In the genomic region with DNA sequence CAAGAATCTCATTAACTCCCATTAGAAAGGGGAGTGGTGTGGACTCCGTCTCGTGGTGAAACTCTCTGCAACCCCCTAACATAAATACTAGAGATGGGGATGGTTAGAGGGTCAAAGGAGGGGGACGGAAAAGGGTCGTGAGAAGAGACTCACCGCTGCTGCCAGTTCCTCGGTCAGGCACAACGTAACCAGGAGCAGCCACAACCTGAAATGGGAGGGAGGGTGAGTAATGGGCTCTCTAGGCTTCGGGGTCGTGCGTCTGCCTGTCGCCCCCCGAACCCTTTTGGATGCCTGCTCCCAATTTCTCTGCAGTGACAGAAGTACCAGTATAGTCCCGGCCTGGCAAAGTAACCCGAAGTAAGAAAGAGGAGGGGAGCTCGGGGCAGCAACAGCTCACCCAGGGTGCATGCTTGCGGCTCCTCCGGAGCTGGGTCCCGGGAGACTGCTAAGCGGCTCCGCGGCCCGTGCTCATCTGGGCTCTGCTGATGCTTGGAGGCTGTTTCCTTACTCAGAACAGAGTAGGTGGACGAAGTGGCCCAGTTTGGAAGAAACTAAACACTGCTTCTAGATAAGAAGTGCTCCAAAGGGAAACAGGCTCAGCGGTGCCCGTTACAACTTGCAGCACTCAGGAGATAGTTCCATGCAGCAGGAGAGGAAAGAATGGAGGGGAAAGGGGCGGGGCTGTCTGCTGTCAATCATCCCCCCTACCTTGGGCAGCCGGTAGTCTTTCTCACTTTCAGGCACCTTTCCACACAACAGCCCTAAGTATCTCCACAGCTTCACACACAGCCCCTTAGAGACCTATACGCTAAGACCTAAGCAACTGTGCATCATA, we compare ENCODE assay signal across 9 cellular contexts. TPM values are rescaled to one million over a fixed set of nuclear protein-coding genes. Genes with fewer than 3 reads are reported as not detected.
DNase-seq lines count a peak whose midpoint lies in the region; ATAC-seq, FAIRE-seq and TF ChIP-seq lines count a peak whose summit lies in the region.
"Had no signal": no experiment of that assay in that cellular context is flagged by ENCODE, and none has a peak within 500 bp of the region (broad histone marks: within the 10 kb centered on the region; RNA-seq: fewer than 3 reads in every experiment).

A gene (minus strand): TSS at position 634 of the 835 bp plus-strand sequence. CDS start 226 bp downstream, at position 408.

- no peak within 1 kb of the TSS for H3K27ac ChIP-seq in K562 (ENCODE audit: extremely low read depth, low read depth, low read length)

- peak within 1 kb of the TSS; percentile 93 for H2AFZ ChIP-seq in K562 (ENCODE audit: low read depth, low read length)

- peak within 1 kb of the TSS in 1 of 2 experiments; percentile 13; a peak in 1 of 4 replicates for H3K9ac ChIP-seq in K562 (ENCODE audit: insufficient read depth in 1 of 2, low read depth in 2 of 2, low read length in 2 of 2)
- no peak within 1 kb of the TSS for H3K9ac ChIP-seq in skeletal muscle satellite cell (ENCODE audit: low read depth, low read length)

- no peaks in the 10 kb centered on the region for H3K9me3 ChIP-seq in K562 (replicated peaks; ENCODE audit: control insufficient read depth, insufficient read depth, low read depth, low read length)
- H3K9me3 ChIP-seq in skeletal muscle satellite cell (replicated peaks; ENCODE audit: low read length) = no peaks in the 10 kb centered on the region

- no peak for FAIRE-seq in K562 (lab: Jason Lieb, UNC)

- CTCF ChIA-PET in K562 (lab: Yijun Ruan, JAX; ENCODE audit: low intra/inter-chr PET ratio) = no interaction called here

- peak; percentile 29 for DNase-seq in HPDE6-E6E7 (ENCODE audit: extremely low spot score)
- DNase-seq in K562 (ENCODE audit: extremely low read depth in 1 of 4, low spot score in 3 of 4) = peak; percentile 11 to 24 (median 14)
- peak; percentile 36 for DNase-seq in iPS DF 4.7 (ENCODE audit: extremely low read depth, low spot score)
- no peak for DNase-seq in GM19238 (ENCODE audit: insufficient read length, low spot score)
- DNase-seq in cortex of kidney (lab: John Stamatoyannopoulos, UW) = no peak
- DNase-seq in stimulated activated CD4-positive, alpha-beta T cell treated with anti-CD3 and anti-CD28 coated beads, Interleukin-2, amount 100 ng/mL, for 48 hours = no peak
- DNase-seq: activated CD4-positive, alpha-beta T cell treated with anti-CD3 and anti-CD28 coated beads for 48 hours had no signal

- no peaks in the 10 kb centered on the region for H3K36me3 ChIP-seq in K562 (ENCODE audit: control insufficient read depth, insufficient read depth, low read length)
- H3K36me3 ChIP-seq in skeletal muscle satellite cell (ENCODE audit: insufficient read depth, low read length) = no peaks in the 10 kb centered on the region

- 7% methylated on average over 22 of the region's 28 CpGs for WGBS in K562 (ENCODE audit: insufficient coverage, low coverage, missing lambda C conversion rate)

- no peak for TF ChIP-seq RAD21 in K562 (CRISPR knock-in tag; conservative IDR thresholded peaks at IDR 0.05 in 1 of 2, IDR thresholded peaks at IDR 0.05 in 1 of 2)

- no peaks in the 10 kb centered on the region for H3K9me1 ChIP-seq in K562 (ENCODE audit: control insufficient read depth, insufficient read depth, low read length)

- no peaks in the 10 kb centered on the region for H4K20me1 ChIP-seq in K562 (replicated peaks; ENCODE audit: control insufficient read depth, insufficient read depth, low read length)

- TF ChIP-seq EP300 in K562 (IDR thresholded peaks at IDR 0.05; ENCODE audit: low read length) = no peak

- TF ChIP-seq POLR2A in K562 (conservative IDR thresholded peaks at IDR 0.05) = no peak

- peak within 1 kb of the TSS; percentile 32; the same call in 1 of the 2 replicates for H3K4me2 ChIP-seq in K562 (ENCODE audit: insufficient read depth, low read length)
- peak within 1 kb of the TSS; percentile 88 for H3K4me2 ChIP-seq in skeletal muscle satellite cell (ENCODE audit: low read length)

- POLR2A ChIA-PET in K562 (lab: Yijun Ruan, JAX) = interaction anchor here (0.6 kb wide), 1 partner anchor 15 kb away, joined by 3 read pairs; no protein-coding TSS in a partner anchor

- H3K4me1 ChIP-seq in K562 (replicated peaks in 1 of 2; ENCODE audit: control insufficient read depth in 2 of 2, insufficient read depth in 2 of 2, low read length in 2 of 2) (peaks cover 0 to 3% of the 10 kb centered on the region in 2 experiments; a peak in 3 of 5 replicates), skeletal muscle satellite cell (ENCODE audit: control insufficient read depth, insufficient read depth, low read length) (no peaks in the 10 kb centered on the region)

- no peaks in the 10 kb centered on the region for H3K79me2 ChIP-seq in K562 (ENCODE audit: control insufficient read depth, insufficient read depth, low read length)

- TF ChIP-seq CTCF in K562 (IDR thresholded peaks at IDR 0.05 in 2 of 3, conservative IDR thresholded peaks at IDR 0.05 in 1 of 3; ENCODE audit: insufficient read depth in 2 of 3, low read depth in 1 of 3, low read length in 3 of 3) = no peak

- H3K27me3 ChIP-seq in K562 (ENCODE audit: control insufficient read depth in 2 of 2, insufficient read depth in 2 of 2, low read length in 2 of 2) = peaks cover 0 to 9% of the 10 kb centered on the region in 2 experiments; a peak in 2 of 5 replicates
- peaks cover 29% of the 10 kb centered on the region for H3K27me3 ChIP-seq in skeletal muscle satellite cell (ENCODE audit: control insufficient read depth, insufficient read depth, low read length)

- intact Hi-C loops in K562 (cut with micrococcal nuclease) = no loop called here

- ATAC-seq in K562 (peak; percentile 58), GM21576 (IDR thresholded peaks at IDR 0.05; ENCODE audit: unreplicated experiment) (no peak)

- in situ Hi-C loops in K562 (cut with MboI) = no loop called here

- H3K4me3 ChIP-seq in K562 = no peak within 1 kb of the TSS
- peak within 1 kb of the TSS; percentile 69 for H3K4me3 ChIP-seq in skeletal muscle satellite cell (ENCODE audit: low read length)

- no TSS peak for BruUV-seq in K562 (replicated peaks; lab: Mats Ljungman, UMichigan)

TF ChIP-seq in K562, 482 proteins besides CTCF, POLR2A, EP300 and RAD21 (continues in another document):
- TF ChIP-seq, protein P1, sequence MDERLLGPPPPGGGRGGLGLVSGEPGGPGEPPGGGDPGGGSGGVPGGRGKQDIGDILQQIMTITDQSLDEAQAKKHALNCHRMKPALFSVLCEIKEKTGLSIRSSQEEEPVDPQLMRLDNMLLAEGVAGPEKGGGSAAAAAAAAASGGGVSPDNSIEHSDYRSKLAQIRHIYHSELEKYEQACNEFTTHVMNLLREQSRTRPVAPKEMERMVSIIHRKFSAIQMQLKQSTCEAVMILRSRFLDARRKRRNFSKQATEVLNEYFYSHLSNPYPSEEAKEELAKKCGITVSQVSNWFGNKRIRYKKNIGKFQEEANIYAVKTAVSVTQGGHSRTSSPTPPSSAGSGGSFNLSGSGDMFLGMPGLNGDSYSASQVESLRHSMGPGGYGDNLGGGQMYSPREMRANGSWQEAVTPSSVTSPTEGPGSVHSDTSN (CRISPR knock-in tag; IDR thresholded peaks at IDR 0.05; ENCODE audit: low read depth) = no peak
- TF ChIP-seq, protein P1 (tag; conservative IDR thresholded peaks at IDR 0.05; ENCODE audit: low read depth) = peak; percentile 56
- TF ChIP-seq JUN (IDR thresholded peaks at IDR 0.05; ENCODE audit: borderline replicate concordance, low read depth, low read length) (no peak), JUN (CRISPR knock-in tag; IDR thresholded peaks at IDR 0.05; ENCODE audit: borderline replicate concordance) (no peak), ETV1 (tag; conservative IDR thresholded peaks at IDR 0.05; ENCODE audit: low read depth) (no peak), ZNF79 (CRISPR knock-in tag; IDR thresholded peaks at IDR 0.05; ENCODE audit: low read depth) (no peak), HEY1 (CRISPR knock-in tag; IDR thresholded peaks at IDR 0.05; ENCODE audit: borderline replicate concordance) (no peak), MEIS2 (IDR thresholded peaks at IDR 0.05; ENCODE audit: partially characterized antibody) (no peak), ZNF24 (IDR thresholded peaks at IDR 0.05) (no peak), STAT5A (IDR thresholded peaks at IDR 0.05; ENCODE audit: borderline replicate concordance, low read length) (no peak), ZNF175 (CRISPR knock-in tag; IDR thresholded peaks at IDR 0.05; ENCODE audit: low read depth) (no peak), NFATC3 (IDR thresholded peaks at IDR 0.05) (no peak), PYGO2 (tag; IDR thresholded peaks at IDR 0.05) (no peak), CBX5 (IDR thresholded peaks at IDR 0.05; ENCODE audit: borderline replicate concordance, low read depth) (no peak)

RNA-seq across cellular contexts. Expression of the gene that starts here (rescaled TPM):
- total RNA-seq in K562 (2011; cell fraction: chromatin; rRNA removed; ENCODE audit: low replicate concordance) = 0.09 TPM in 1 of 2 replicates, not detected in the other
- total RNA-seq in K562 (2011; cell fraction: nucleolus; rRNA removed) = not detected in 2 replicates
- not detected in 2 replicates for total RNA-seq in K562 (2011; cell fraction: nucleoplasm; rRNA removed)
- total RNA-seq in K562 (2014; rRNA removed) (0.05 TPM in 1 of 2 replicates, not detected in the other), K562 (2014; rRNA removed; fragmentation: Illumina TruSeq; extraction: Trizol) (not detected in 2 replicates), K562 (2015; rRNA removed; fragmentation: Illumina TruSeq; extraction: Trizol) (not detected in 2 replicates), K562 (2021) (0.02 and 0.09 TPM in 2 replicates)
- polyA plus RNA-seq in K562 (2011; rRNA removed) (not detected in 2 replicates), K562 (2014; fragmentation: Illumina TruSeq; extraction: Trizol) (not detected in 2 replicates), K562 (2014; fragmentation: Nextera tagmentation; extraction: Ambion mirVana) (not detected), K562 (2014; rRNA removed) (not detected in 2 replicates)
- 0.01 TPM in 1 of 2 replicates, not detected in the other for polyA plus RNA-seq in K562 (2011; cell fraction: cytosol; rRNA removed)
- polyA plus RNA-seq in K562 (2011; cell fraction: nucleus; rRNA removed) = 0.03 and 0.10 TPM in 2 replicates
- 0.03 and 0.05 TPM in 2 replicates for polyA plus RNA-seq in K562 (2012)
- not detected in 2 replicates for polyA minus RNA-seq in K562 (2011; rRNA and poly(A)+ RNA removed)
- polyA minus RNA-seq in K562 (2011; cell fraction: cytosol; rRNA and poly(A)+ RNA removed) = 0.57 and 0.73 TPM in 2 replicates
- under 0.01 and 0.13 TPM in 2 replicates for polyA minus RNA-seq in K562 (2011; cell fraction: nucleus; rRNA and poly(A)+ RNA removed)
- total RNA-seq in skeletal muscle satellite cell (2012; rRNA removed) = 3.1 and 4.1 TPM in 2 replicates

Comparison
In these comparisons a context has a peak if more than half of its experiments do, and no peak if none do; other contexts are left out.
1. Peak in DNase-seq, ATAC-seq and H3K4me2 ChIP-seq in K562; RNA of the gene not detected or under 1 TPM.
2. DNase-seq: peak in HPDE6-E6E7 (single experiment) and iPS DF 4.7 (single experiment); none in GM19238 (single experiment), cortex of kidney (single experiment) and stimulated activated CD4-positive, alpha-beta T cell treated with anti-CD3 and anti-CD28 coated beads, Interleukin-2, amount 100 ng/mL, for 48 hours (0 of 2).